Comparison of ENCODE assay signal across 11 cellular contexts in genomic region chr17:1180958-1181768, GRCh38. TPM values are rescaled to one million over a fixed set of nuclear protein-coding genes. Genes with fewer than 3 reads are reported as not detected.
DNase-seq lines count a peak whose midpoint lies in the region; ATAC-seq and TF ChIP-seq lines count a peak whose summit lies in the region.
"Had no signal": no experiment of that assay in that cellular context is flagged by ENCODE, and none has a peak within 500 bp of the region (broad histone marks: within the 10 kb centered on the region; RNA-seq: fewer than 3 reads in every experiment).

No MANE protein-coding gene starts in this region.

- TF ChIP-seq EP300 in esophagus muscularis mucosa (IDR thresholded peaks at IDR 0.05) = no peak

- no peak overlapping the region for H3K27ac ChIP-seq in 22Rv1
- H3K27ac ChIP-seq in esophagus muscularis mucosa (replicated peaks in 1 of 4) = peak overlapping the region in 3 of 4 donors; percentile 77 to 80 (median 77)
- no peak overlapping the region for H3K27ac ChIP-seq in RWPE1

- CTCF ChIA-PET in RWPE1 (lab: Yijun Ruan, JAX) = interaction anchor here (0.5 to 0.7 kb wide), 2 partner anchors 53 to 378 kb away, joined by 3 read pairs; no protein-coding TSS in a partner anchor

- no peaks in the 10 kb centered on the region for H3K27me3 ChIP-seq in esophagus muscularis mucosa
- H3K27me3 ChIP-seq: upper lobe of left lung had no signal

- POLR2A ChIA-PET in RWPE1 (lab: Yijun Ruan, JAX; ENCODE audit: low non-redundant PET) = no interaction called here

- ATAC-seq in GM19351 (IDR thresholded peaks at IDR 0.05; ENCODE audit: unreplicated experiment) = peak; percentile 37

- peaks cover 51 to 66% (median 57%) of the 10 kb centered on the region in 4 donors for H3K4me1 ChIP-seq in esophagus muscularis mucosa
- H3K4me1 ChIP-seq: prostate gland had no signal

- no peaks in the 10 kb centered on the region for H3K9me3 ChIP-seq in esophagus muscularis mucosa
- H3K9me3 ChIP-seq: prostate gland, upper lobe of left lung had no signal

- WGBS in esophagus muscularis mucosa = 78% methylated on average over 18 of the region's 25 CpGs

- intact Hi-C loops in esophagus muscularis mucosa (cut with DNase I) = loop anchor here (5.0 kb wide), 1 partner anchor 44 kb away; no protein-coding TSS in a partner anchor

- H3K36me3 ChIP-seq in esophagus muscularis mucosa = no peaks in the 10 kb centered on the region
- H3K36me3 ChIP-seq: prostate gland, upper lobe of left lung had no signal

- TF ChIP-seq CTCF in 22Rv1 (IDR thresholded peaks at IDR 0.05) (0 out of 2 replicates have a peak, but pooled peaks have one; percentile 5), esophagus muscularis mucosa (IDR thresholded peaks at IDR 0.05) (no peak), RWPE1 (conservative IDR thresholded peaks at IDR 0.05; ENCODE audit: low read depth) (no peak)

- TF ChIP-seq POLR2A in esophagus muscularis mucosa (IDR thresholded peaks at IDR 0.05; ENCODE audit: low read depth) = no peak

- no peak overlapping the region for H3K4me3 ChIP-seq in esophagus muscularis mucosa

- DNase-seq in NCI-H146 (lab: John Stamatoyannopoulos, UW) = peak; percentile 59
- no peak for DNase-seq in esophagus muscularis mucosa (ENCODE audit: extremely low spot score)
- DNase-seq in RWPE1 (ENCODE audit: low spot score) = no peak
- DNase-seq in stimulated activated CD4-positive, alpha-beta T cell treated with anti-CD3 and anti-CD28 coated beads, Interleukin-2, amount 100 ng/mL, for 24 hours = no peak
- no peak for DNase-seq in HCEC 1CT
- DNase-seq in CD1c-positive myeloid dendritic cell (ENCODE audit: extremely low spot score) = no peak
- DNase-seq: activated CD4-positive, alpha-beta T cell treated with anti-CD3 and anti-CD28 coated beads, Interleukin-2, amount 50 U/mL, for 1 hour had no signal

RNA-seq across cellular contexts. Expression of gene ABR, which starts 1.4 kb away (rescaled TPM):
- 100 to 1,000 TPM in 3 of 4 donors, 10 to 100 TPM in 1; 98.4 to 142 (median 114) TPM for total RNA-seq in esophagus muscularis mucosa

Comparison
In these comparisons a context has a peak if more than half of its experiments do, and no peak if none do; other contexts are left out.
1. H3K27ac ChIP-seq: peak in esophagus muscularis mucosa (3 of 4); none in 22Rv1 (single experiment) and RWPE1 (single experiment).